Comparison of ENCODE assay signal across 5 cellular contexts in the genomic region with DNA sequence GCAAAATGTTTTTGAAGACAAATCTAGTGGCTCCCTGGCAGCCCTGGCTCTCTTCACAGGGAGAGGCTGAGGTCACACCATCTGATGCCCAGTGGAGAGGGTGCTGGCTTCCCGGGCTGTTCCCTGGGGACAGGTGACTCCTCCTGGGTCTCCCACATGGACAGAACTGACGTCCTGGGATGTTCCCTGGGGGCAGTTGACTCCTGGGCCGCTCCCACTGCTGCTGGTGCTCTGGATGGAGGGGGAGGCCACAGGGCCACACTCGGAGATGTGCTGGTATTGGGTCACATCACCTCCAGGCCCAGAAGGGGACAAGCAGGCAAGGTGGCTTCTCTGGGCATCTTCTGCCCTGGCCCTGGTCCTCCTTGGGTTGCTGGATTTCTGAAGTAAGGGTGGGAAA.
"Had no signal": no experiment of that assay in that cellular context is flagged by ENCODE, and none has a peak within 500 bp of the region (broad histone marks: within the 10 kb centered on the region; RNA-seq: fewer than 3 reads in every experiment).

No MANE protein-coding gene starts in this region.

- DNase-seq: H9, HCEC 1CT, KBM-7 had no signal

- H3K4me3 ChIP-seq: GM23338 had no signal

- H3K27ac ChIP-seq: KMS-11 had no signal

- H3K4me2 ChIP-seq: GM23338, KMS-11 had no signal

- H2AFZ ChIP-seq: GM23338 had no signal

- H3K9ac ChIP-seq: KMS-11 had no signal
